16 cellular contexts compared by ENCODE assay signal in the genomic region with DNA sequence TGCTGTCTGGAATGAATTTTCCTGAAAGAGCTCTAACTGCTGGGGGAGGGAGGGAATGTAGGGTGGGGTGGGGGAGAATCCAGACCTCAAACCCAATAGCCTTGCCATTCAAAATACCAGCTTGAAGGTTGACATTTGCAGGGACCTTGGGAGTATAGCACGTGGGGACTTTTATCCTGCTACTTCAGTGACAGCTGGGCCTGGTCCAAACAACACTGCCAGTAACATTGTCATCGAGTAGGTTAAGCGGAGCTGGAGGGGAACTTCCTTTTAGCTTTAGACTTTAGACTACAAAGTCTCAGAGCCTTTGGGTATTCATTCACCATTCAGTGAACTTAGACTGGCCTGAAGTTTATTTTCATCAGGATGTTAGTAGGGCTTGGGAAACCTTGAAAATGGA.
"Had no signal": no experiment of that assay in that cellular context is flagged by ENCODE, and none has a peak within 500 bp of the region (broad histone marks: within the 10 kb centered on the region; RNA-seq: fewer than 3 reads in every experiment).

No MANE protein-coding gene starts in this region.

- H3K9me3 Mint-ChIP-seq: activated CD4-positive, alpha-beta T cell treated with anti-CD3 and anti-CD28 coated beads, Interleukin-2, amount 10 ng/mL, durations not matched to agents 7 days and 5 days; activated naive CD8-positive, alpha-beta T cell treated with anti-CD3 and anti-CD28 coated beads, Interleukin-2, amount 50 U/mL, for 24 hours had no signal

- DNase-seq: activated CD4-positive, alpha-beta T cell treated with anti-CD3 and anti-CD28 coated beads, Interleukin-2, amount 10 ng/mL, durations not matched to agents 7 days and 5 days; activated naive CD4-positive, alpha-beta T cell treated with Interleukin-2 at 50 U/mL for 16 hours; activated naive CD8-positive, alpha-beta T cell treated with anti-CD3 and anti-CD28 coated beads, Interleukin-2, amount 50 U/mL, for 24 hours; activated T-cell treated with anti-CD3 and anti-CD28 coated beads for 4 hours; effector CD4-positive, alpha-beta T cell; esophagus squamous epithelium; foreskin fibroblast; head of caudate nucleus; ovary; stimulated activated CD4-positive, alpha-beta T cell treated with anti-CD3 and anti-CD28 coated beads, Interleukin-1b, Interleukin-23, amount 100 ng/mL, for 48 hours; stomach; SW 1271; testis; upper lobe of right lung had no signal

- H3K27ac ChIP-seq: ovary, SJSA1, testis, upper lobe of right lung had no signal

- H3K27me3 Mint-ChIP-seq: activated CD4-positive, alpha-beta T cell treated with anti-CD3 and anti-CD28 coated beads, Interleukin-2, amount 10 ng/mL, durations not matched to agents 7 days and 5 days; activated naive CD8-positive, alpha-beta T cell treated with anti-CD3 and anti-CD28 coated beads, Interleukin-2, amount 50 U/mL, for 24 hours had no signal

- H3K27me3 ChIP-seq: ascending aorta, esophagus squamous epithelium, ovary, SJSA1, stomach, testis, upper lobe of right lung had no signal

- H3K27ac Mint-ChIP-seq: activated CD4-positive, alpha-beta T cell treated with anti-CD3 and anti-CD28 coated beads, Interleukin-2, amount 10 ng/mL, durations not matched to agents 7 days and 5 days; activated naive CD8-positive, alpha-beta T cell treated with anti-CD3 and anti-CD28 coated beads, Interleukin-2, amount 50 U/mL, for 24 hours had no signal

- H3K36me3 ChIP-seq: ascending aorta, esophagus squamous epithelium, ovary, SJSA1, stomach, upper lobe of right lung had no signal

- H3K4me3 Mint-ChIP-seq: activated CD4-positive, alpha-beta T cell treated with anti-CD3 and anti-CD28 coated beads, Interleukin-2, amount 10 ng/mL, durations not matched to agents 7 days and 5 days; activated naive CD8-positive, alpha-beta T cell treated with anti-CD3 and anti-CD28 coated beads, Interleukin-2, amount 50 U/mL, for 24 hours had no signal

- H3K4me3 ChIP-seq: ovary, SJSA1, stomach, testis, upper lobe of right lung had no signal

- H3K4me1 Mint-ChIP-seq: activated CD4-positive, alpha-beta T cell treated with anti-CD3 and anti-CD28 coated beads, Interleukin-2, amount 10 ng/mL, durations not matched to agents 7 days and 5 days; activated naive CD8-positive, alpha-beta T cell treated with anti-CD3 and anti-CD28 coated beads, Interleukin-2, amount 50 U/mL, for 24 hours had no signal

- ATAC-seq: activated naive CD8-positive, alpha-beta T cell treated with anti-CD3 and anti-CD28 coated beads, Interleukin-2, amount 50 U/mL, for 24 hours; upper lobe of right lung had no signal

- H3K4me1 ChIP-seq: SJSA1, testis, upper lobe of right lung had no signal

- H3K9me3 ChIP-seq: ascending aorta, esophagus squamous epithelium, ovary, SJSA1, stomach, testis, upper lobe of right lung had no signal
